Comparison of ENCODE assay signal across 1 cellular context in the genomic region with DNA sequence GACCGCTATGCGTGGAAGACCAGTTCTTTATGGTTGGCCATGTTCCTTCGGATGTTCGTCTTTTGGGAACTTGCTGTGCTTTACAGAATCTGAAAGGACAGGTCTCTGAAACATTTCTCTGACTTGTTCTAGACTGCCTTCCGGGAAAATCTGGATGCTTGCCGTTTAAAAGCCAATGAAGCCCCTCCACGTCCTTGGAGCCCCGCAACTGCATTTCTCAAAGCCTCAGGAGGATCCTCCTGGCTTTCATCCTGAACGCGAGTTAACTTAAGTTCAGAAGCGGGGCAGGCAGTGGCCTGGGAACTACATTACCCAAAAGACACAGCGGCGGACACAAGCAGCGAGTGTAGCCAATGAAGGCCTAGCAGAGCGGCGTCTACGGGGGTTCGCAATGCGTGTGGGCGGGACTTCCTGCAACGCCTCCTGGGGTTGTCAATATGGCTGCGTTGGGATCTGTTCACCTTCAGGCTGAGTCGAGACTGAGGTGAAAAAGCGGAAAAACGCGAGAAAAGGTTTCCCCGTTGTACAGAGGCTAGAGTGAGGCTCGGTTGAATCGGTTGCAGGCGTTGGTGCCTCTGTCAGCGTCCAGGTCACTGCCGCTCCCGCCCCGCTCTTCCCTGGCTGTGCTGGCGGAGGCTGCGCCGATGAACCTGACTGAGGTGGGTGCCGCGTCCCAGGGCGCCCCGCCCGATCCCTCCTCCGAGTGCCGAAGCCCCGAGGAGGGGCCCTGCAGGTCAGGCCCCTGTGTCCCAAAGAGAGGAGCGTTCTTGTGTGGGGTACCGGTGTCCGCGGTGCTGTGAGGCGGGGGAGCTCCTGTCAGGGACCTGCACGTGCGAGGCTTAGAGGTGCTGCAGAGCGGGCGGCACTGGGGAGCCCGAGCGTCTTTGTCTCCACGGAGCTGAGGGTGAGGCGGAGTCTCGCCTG.
TF ChIP-seq lines count a peak whose summit lies in the region.

A gene (plus strand): TSS at position 414 of the 924 bp plus-strand sequence. CDS start 2,455 bp downstream, outside the sequence.

TF ChIP-seq in GM12878, 131 proteins besides CTCF, POLR2A, EP300 and RAD21 (continued from another document and continues in another):
- TF ChIP-seq CREB1 (IDR thresholded peaks at IDR 0.05; ENCODE audit: low read depth) (peak; percentile 92), YBX1 (IDR thresholded peaks at IDR 0.05) (no peak), PAX5 (IDR thresholded peaks at IDR 0.05; ENCODE audit: borderline replicate concordance, low read depth, low read length) (no peak), TCF7 (IDR thresholded peaks at IDR 0.05; ENCODE audit: borderline replicate concordance) (no peak), TCF3 (IDR thresholded peaks at IDR 0.05; ENCODE audit: borderline replicate concordance, insufficient read depth, low read depth, low read length) (no peak), NBN (IDR thresholded peaks at IDR 0.05) (no peak), NR2F1 (conservative IDR thresholded peaks at IDR 0.05) (no peak), JUNB (IDR thresholded peaks at IDR 0.05) (no peak), PML (IDR thresholded peaks at IDR 0.05; ENCODE audit: low read length) (no peak), MEF2A (IDR thresholded peaks at IDR 0.05; ENCODE audit: insufficient read depth, low read depth, low read length) (no peak), EGR1 (IDR thresholded peaks at IDR 0.05; ENCODE audit: borderline replicate concordance in 1 of 2, low read depth in 2 of 2, low read length in 2 of 2) (peak; percentile 71 to 74), CHD2 (IDR thresholded peaks at IDR 0.05; ENCODE audit: borderline replicate concordance, low read depth, low read length) (peak; percentile 94), TAF1 (IDR thresholded peaks at IDR 0.05; ENCODE audit: borderline replicate concordance, low read depth, low read length) (peak; percentile 89), STAT3 (IDR thresholded peaks at IDR 0.05; ENCODE audit: low read depth, low read length) (0 out of 2 replicates have a peak, but pooled peaks have one; percentile 19), STAT1 (conservative IDR thresholded peaks at IDR 0.05) (no peak), EED (IDR thresholded peaks at IDR 0.05; ENCODE audit: low read depth) (no peak), ASH2L (IDR thresholded peaks at IDR 0.05; ENCODE audit: borderline replicate concordance, low read depth) (no peak), ATF7 (IDR thresholded peaks at IDR 0.05; ENCODE audit: low read depth) (0 out of 2 replicates have a peak, but pooled peaks have one; percentile 16), IKZF1 (conservative IDR thresholded peaks at IDR 0.05) (peak; percentile 94), KLF5 (IDR thresholded peaks at IDR 0.05; ENCODE audit: partially characterized antibody) (peak; percentile 36), BHLHE40 (IDR thresholded peaks at IDR 0.05; ENCODE audit: borderline replicate concordance in 1 of 2, low read depth in 2 of 2, low read length in 1 of 2) (peak; percentile 7 to 90; a peak in 3 of 4 replicates), TARDBP (IDR thresholded peaks at IDR 0.05; ENCODE audit: borderline replicate concordance) (peak; percentile 53; the same call in 1 of the 2 replicates), SIX5 (IDR thresholded peaks at IDR 0.05; ENCODE audit: low read depth, low read length, severe bottlenecking) (peak; percentile 92), GABPA (IDR thresholded peaks at IDR 0.05; ENCODE audit: low read depth) (peak; percentile 96), ETV6 (conservative IDR thresholded peaks at IDR 0.05 in 1 of 2, IDR thresholded peaks at IDR 0.05 in 1 of 2; ENCODE audit: borderline replicate concordance in 1 of 2, low read depth in 1 of 2) (no peak)
- TF ChIP-seq, protein P1, sequence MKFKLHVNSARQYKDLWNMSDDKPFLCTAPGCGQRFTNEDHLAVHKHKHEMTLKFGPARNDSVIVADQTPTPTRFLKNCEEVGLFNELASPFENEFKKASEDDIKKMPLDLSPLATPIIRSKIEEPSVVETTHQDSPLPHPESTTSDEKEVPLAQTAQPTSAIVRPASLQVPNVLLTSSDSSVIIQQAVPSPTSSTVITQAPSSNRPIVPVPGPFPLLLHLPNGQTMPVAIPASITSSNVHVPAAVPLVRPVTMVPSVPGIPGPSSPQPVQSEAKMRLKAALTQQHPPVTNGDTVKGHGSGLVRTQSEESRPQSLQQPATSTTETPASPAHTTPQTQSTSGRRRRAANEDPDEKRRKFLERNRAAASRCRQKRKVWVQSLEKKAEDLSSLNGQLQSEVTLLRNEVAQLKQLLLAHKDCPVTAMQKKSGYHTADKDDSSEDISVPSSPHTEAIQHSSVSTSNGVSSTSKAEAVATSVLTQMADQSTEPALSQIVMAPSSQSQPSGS (IDR thresholded peaks at IDR 0.05; ENCODE audit: low read length): no peak
- TF ChIP-seq, protein P2, sequence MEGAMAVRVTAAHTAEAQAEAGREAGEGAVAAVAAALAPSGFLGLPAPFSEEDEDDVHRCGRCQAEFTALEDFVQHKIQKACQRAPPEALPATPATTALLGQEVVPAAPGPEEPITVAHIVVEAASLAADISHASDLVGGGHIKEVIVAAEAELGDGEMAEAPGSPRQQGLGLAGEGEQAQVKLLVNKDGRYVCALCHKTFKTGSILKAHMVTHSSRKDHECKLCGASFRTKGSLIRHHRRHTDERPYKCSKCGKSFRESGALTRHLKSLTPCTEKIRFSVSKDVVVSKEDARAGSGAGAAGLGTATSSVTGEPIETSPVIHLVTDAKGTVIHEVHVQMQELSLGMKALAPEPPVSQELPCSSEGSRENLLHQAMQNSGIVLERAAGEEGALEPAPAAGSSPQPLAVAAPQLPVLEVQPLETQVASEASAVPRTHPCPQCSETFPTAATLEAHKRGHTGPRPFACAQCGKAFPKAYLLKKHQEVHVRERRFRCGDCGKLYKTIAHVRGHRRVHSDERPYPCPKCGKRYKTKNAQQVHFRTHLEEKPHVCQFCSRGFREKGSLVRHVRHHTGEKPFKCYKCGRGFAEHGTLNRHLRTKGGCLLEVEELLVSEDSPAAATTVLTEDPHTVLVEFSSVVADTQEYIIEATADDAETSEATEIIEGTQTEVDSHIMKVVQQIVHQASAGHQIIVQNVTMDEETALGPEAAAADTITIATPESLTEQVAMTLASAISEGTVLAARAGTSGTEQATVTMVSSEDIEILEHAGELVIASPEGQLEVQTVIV (IDR thresholded peaks at IDR 0.05; ENCODE audit: borderline replicate concordance, partially characterized antibody): no peak
- TF ChIP-seq, protein P3, sequence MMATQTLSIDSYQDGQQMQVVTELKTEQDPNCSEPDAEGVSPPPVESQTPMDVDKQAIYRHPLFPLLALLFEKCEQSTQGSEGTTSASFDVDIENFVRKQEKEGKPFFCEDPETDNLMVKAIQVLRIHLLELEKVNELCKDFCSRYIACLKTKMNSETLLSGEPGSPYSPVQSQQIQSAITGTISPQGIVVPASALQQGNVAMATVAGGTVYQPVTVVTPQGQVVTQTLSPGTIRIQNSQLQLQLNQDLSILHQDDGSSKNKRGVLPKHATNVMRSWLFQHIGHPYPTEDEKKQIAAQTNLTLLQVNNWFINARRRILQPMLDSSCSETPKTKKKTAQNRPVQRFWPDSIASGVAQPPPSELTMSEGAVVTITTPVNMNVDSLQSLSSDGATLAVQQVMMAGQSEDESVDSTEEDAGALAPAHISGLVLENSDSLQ (IDR thresholded peaks at IDR 0.05): peak; percentile 98
- TF ChIP-seq, protein P4, sequence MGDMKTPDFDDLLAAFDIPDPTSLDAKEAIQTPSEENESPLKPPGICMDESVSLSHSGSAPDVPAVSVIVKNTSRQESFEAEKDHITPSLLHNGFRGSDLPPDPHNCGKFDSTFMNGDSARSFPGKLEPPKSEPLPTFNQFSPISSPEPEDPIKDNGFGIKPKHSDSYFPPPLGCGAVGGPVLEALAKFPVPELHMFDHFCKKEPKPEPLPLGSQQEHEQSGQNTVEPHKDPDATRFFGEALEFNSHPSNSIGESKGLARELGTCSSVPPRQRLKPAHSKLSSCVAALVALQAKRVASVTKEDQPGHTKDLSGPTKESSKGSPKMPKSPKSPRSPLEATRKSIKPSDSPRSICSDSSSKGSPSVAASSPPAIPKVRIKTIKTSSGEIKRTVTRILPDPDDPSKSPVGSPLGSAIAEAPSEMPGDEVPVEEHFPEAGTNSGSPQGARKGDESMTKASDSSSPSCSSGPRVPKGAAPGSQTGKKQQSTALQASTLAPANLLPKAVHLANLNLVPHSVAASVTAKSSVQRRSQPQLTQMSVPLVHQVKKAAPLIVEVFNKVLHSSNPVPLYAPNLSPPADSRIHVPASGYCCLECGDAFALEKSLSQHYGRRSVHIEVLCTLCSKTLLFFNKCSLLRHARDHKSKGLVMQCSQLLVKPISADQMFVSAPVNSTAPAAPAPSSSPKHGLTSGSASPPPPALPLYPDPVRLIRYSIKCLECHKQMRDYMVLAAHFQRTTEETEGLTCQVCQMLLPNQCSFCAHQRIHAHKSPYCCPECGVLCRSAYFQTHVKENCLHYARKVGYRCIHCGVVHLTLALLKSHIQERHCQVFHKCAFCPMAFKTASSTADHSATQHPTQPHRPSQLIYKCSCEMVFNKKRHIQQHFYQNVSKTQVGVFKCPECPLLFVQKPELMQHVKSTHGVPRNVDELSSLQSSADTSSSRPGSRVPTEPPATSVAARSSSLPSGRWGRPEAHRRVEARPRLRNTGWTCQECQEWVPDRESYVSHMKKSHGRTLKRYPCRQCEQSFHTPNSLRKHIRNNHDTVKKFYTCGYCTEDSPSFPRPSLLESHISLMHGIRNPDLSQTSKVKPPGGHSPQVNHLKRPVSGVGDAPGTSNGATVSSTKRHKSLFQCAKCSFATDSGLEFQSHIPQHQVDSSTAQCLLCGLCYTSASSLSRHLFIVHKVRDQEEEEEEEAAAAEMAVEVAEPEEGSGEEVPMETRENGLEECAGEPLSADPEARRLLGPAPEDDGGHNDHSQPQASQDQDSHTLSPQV (IDR thresholded peaks at IDR 0.05): no peak
- TF ChIP-seq, protein P5, sequence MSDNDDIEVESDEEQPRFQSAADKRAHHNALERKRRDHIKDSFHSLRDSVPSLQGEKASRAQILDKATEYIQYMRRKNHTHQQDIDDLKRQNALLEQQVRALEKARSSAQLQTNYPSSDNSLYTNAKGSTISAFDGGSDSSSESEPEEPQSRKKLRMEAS (IDR thresholded peaks at IDR 0.05; ENCODE audit: low read depth, low read length): peak; percentile 25; the same call in 1 of the 2 replicates
- TF ChIP-seq, protein P6, sequence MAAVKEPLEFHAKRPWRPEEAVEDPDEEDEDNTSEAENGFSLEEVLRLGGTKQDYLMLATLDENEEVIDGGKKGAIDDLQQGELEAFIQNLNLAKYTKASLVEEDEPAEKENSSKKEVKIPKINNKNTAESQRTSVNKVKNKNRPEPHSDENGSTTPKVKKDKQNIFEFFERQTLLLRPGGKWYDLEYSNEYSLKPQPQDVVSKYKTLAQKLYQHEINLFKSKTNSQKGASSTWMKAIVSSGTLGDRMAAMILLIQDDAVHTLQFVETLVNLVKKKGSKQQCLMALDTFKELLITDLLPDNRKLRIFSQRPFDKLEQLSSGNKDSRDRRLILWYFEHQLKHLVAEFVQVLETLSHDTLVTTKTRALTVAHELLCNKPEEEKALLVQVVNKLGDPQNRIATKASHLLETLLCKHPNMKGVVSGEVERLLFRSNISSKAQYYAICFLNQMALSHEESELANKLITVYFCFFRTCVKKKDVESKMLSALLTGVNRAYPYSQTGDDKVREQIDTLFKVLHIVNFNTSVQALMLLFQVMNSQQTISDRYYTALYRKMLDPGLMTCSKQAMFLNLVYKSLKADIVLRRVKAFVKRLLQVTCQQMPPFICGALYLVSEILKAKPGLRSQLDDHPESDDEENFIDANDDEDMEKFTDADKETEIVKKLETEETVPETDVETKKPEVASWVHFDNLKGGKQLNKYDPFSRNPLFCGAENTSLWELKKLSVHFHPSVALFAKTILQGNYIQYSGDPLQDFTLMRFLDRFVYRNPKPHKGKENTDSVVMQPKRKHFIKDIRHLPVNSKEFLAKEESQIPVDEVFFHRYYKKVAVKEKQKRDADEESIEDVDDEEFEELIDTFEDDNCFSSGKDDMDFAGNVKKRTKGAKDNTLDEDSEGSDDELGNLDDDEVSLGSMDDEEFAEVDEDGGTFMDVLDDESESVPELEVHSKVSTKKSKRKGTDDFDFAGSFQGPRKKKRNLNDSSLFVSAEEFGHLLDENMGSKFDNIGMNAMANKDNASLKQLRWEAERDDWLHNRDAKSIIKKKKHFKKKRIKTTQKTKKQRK (IDR thresholded peaks at IDR 0.05; ENCODE audit: low read depth, low read length): peak; percentile 73
- TF ChIP-seq, protein P7, sequence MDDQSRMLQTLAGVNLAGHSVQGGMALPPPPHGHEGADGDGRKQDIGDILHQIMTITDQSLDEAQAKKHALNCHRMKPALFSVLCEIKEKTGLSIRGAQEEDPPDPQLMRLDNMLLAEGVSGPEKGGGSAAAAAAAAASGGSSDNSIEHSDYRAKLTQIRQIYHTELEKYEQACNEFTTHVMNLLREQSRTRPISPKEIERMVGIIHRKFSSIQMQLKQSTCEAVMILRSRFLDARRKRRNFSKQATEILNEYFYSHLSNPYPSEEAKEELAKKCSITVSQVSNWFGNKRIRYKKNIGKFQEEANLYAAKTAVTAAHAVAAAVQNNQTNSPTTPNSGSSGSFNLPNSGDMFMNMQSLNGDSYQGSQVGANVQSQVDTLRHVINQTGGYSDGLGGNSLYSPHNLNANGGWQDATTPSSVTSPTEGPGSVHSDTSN (IDR thresholded peaks at IDR 0.05; ENCODE audit: insufficient replicate concordance, low read depth, low read length): peak; percentile 95
- TF ChIP-seq, protein P8, sequence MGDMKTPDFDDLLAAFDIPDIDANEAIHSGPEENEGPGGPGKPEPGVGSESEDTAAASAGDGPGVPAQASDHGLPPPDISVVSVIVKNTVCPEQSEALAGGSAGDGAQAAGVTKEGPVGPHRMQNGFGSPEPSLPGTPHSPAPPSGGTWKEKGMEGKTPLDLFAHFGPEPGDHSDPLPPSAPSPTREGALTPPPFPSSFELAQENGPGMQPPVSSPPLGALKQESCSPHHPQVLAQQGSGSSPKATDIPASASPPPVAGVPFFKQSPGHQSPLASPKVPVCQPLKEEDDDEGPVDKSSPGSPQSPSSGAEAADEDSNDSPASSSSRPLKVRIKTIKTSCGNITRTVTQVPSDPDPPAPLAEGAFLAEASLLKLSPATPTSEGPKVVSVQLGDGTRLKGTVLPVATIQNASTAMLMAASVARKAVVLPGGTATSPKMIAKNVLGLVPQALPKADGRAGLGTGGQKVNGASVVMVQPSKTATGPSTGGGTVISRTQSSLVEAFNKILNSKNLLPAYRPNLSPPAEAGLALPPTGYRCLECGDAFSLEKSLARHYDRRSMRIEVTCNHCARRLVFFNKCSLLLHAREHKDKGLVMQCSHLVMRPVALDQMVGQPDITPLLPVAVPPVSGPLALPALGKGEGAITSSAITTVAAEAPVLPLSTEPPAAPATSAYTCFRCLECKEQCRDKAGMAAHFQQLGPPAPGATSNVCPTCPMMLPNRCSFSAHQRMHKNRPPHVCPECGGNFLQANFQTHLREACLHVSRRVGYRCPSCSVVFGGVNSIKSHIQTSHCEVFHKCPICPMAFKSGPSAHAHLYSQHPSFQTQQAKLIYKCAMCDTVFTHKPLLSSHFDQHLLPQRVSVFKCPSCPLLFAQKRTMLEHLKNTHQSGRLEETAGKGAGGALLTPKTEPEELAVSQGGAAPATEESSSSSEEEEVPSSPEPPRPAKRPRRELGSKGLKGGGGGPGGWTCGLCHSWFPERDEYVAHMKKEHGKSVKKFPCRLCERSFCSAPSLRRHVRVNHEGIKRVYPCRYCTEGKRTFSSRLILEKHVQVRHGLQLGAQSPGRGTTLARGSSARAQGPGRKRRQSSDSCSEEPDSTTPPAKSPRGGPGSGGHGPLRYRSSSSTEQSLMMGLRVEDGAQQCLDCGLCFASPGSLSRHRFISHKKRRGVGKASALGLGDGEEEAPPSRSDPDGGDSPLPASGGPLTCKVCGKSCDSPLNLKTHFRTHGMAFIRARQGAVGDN (IDR thresholded peaks at IDR 0.05): no peak
